In the genomic region with DNA sequence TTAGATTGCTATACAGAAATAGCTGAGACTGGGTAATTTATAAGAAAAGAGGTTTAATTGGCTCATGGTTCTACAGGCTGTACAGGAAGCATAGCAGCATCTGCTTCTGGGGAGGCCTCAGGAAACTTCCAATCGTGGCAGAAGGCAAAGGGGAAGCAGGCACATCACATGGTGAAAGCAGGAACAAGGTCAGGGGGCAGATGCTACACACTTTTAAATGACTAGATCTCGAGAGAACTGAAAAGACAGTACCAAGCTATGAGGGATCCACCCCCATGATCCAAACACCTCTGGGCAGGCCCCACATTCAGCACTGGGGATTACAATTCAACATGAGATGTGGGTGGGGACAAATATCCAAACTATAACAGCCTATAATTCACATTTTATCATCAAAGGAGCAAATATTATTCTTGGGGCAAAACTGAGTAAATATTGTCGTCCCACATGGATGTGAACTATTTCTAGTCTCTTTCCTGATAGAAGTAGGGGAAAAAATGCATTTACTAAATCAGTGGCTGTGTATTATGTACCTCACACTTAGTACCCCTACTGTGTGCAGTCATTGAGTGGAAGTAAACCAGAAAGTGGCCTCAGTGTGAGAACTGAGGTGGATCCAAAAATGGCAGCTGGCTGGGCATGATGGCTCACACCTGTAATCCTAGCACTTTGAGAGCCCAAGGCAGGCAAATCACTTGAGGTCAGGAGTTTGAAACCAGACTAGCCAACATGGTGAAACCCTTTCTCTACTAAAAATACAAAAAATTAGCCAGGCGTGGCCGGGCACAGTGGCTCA, we compare ENCODE assay signal across 1 cellular context.
TF ChIP-seq lines count a peak whose summit lies in the region.

No MANE protein-coding gene starts in this region.

TF ChIP-seq in WTC11, 78 proteins besides CTCF, POLR2A, EP300 and RAD21:
- TF ChIP-seq, protein P1, sequence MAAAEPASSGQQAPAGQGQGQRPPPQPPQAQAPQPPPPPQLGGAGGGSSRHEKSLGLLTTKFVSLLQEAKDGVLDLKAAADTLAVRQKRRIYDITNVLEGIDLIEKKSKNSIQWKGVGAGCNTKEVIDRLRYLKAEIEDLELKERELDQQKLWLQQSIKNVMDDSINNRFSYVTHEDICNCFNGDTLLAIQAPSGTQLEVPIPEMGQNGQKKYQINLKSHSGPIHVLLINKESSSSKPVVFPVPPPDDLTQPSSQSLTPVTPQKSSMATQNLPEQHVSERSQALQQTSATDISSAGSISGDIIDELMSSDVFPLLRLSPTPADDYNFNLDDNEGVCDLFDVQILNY (CRISPR knock-in tag; IDR thresholded peaks at IDR 0.05), result no peak
- TF ChIP-seq CREM (CRISPR knock-in tag; IDR thresholded peaks at IDR 0.05), result 0 out of 2 replicates have a peak, but pooled peaks have one; percentile 23
- TF ChIP-seq, protein P2, sequence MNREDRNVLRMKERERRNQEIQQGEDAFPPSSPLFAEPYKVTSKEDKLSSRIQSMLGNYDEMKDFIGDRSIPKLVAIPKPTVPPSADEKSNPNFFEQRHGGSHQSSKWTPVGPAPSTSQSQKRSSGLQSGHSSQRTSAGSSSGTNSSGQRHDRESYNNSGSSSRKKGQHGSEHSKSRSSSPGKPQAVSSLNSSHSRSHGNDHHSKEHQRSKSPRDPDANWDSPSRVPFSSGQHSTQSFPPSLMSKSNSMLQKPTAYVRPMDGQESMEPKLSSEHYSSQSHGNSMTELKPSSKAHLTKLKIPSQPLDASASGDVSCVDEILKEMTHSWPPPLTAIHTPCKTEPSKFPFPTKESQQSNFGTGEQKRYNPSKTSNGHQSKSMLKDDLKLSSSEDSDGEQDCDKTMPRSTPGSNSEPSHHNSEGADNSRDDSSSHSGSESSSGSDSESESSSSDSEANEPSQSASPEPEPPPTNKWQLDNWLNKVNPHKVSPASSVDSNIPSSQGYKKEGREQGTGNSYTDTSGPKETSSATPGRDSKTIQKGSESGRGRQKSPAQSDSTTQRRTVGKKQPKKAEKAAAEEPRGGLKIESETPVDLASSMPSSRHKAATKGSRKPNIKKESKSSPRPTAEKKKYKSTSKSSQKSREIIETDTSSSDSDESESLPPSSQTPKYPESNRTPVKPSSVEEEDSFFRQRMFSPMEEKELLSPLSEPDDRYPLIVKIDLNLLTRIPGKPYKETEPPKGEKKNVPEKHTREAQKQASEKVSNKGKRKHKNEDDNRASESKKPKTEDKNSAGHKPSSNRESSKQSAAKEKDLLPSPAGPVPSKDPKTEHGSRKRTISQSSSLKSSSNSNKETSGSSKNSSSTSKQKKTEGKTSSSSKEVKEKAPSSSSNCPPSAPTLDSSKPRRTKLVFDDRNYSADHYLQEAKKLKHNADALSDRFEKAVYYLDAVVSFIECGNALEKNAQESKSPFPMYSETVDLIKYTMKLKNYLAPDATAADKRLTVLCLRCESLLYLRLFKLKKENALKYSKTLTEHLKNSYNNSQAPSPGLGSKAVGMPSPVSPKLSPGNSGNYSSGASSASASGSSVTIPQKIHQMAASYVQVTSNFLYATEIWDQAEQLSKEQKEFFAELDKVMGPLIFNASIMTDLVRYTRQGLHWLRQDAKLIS (CRISPR knock-in tag; IDR thresholded peaks at IDR 0.05; ENCODE audit: borderline replicate concordance), result peak; percentile 51; the same call in 1 of the 2 replicates
- TF ChIP-seq PRRX2 (CRISPR knock-in tag; IDR thresholded peaks at IDR 0.05), result peak; percentile 71; the same call in 1 of the 2 replicates
- TF ChIP-seq, protein P3, sequence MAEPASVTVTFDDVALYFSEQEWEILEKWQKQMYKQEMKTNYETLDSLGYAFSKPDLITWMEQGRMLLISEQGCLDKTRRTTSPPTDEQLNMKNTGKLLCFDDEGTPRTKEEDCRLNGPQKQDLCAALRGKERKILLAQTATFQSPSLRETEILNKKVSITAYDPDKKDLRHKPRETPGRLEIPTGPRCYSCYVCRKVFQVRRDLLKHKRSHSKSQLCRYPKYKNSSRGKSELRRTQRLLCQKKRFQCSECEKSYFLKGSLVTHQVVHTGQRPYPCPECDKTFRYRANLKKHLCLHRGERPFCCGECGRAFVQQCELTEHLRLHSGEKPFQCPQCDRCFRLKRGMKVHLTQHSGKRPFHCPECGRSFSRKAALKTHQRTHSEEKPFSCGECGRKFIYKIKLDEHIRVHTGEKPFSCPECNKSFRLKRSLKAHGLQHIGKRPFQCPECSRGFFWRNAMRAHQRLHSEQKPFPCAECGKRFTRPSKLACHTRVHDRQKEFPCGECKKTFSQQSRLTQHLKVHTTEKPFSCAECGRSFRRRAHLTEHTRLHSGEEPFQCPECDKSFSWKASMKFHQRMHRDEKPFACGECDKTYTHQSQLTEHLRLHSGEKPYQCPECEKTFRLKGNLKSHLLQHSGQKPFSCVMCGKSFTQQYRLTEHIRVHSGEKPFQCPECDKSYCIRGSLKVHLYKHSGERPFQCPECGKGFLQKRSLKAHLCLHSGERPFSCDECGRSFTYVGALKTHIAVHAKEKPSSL (CRISPR knock-in tag; conservative IDR thresholded peaks at IDR 0.05), result peak; percentile 84
- TF ChIP-seq, protein P4, sequence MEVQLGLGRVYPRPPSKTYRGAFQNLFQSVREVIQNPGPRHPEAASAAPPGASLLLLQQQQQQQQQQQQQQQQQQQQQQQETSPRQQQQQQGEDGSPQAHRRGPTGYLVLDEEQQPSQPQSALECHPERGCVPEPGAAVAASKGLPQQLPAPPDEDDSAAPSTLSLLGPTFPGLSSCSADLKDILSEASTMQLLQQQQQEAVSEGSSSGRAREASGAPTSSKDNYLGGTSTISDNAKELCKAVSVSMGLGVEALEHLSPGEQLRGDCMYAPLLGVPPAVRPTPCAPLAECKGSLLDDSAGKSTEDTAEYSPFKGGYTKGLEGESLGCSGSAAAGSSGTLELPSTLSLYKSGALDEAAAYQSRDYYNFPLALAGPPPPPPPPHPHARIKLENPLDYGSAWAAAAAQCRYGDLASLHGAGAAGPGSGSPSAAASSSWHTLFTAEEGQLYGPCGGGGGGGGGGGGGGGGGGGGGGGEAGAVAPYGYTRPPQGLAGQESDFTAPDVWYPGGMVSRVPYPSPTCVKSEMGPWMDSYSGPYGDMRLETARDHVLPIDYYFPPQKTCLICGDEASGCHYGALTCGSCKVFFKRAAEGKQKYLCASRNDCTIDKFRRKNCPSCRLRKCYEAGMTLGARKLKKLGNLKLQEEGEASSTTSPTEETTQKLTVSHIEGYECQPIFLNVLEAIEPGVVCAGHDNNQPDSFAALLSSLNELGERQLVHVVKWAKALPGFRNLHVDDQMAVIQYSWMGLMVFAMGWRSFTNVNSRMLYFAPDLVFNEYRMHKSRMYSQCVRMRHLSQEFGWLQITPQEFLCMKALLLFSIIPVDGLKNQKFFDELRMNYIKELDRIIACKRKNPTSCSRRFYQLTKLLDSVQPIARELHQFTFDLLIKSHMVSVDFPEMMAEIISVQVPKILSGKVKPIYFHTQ (CRISPR knock-in tag; IDR thresholded peaks at IDR 0.05), result peak; percentile 81
- peak; percentile 88 for TF ChIP-seq EMX1 (CRISPR knock-in tag; IDR thresholded peaks at IDR 0.05)
- TF ChIP-seq ZNF671 (CRISPR knock-in tag; IDR thresholded peaks at IDR 0.05), result peak; percentile 74
- TF ChIP-seq, protein P5, sequence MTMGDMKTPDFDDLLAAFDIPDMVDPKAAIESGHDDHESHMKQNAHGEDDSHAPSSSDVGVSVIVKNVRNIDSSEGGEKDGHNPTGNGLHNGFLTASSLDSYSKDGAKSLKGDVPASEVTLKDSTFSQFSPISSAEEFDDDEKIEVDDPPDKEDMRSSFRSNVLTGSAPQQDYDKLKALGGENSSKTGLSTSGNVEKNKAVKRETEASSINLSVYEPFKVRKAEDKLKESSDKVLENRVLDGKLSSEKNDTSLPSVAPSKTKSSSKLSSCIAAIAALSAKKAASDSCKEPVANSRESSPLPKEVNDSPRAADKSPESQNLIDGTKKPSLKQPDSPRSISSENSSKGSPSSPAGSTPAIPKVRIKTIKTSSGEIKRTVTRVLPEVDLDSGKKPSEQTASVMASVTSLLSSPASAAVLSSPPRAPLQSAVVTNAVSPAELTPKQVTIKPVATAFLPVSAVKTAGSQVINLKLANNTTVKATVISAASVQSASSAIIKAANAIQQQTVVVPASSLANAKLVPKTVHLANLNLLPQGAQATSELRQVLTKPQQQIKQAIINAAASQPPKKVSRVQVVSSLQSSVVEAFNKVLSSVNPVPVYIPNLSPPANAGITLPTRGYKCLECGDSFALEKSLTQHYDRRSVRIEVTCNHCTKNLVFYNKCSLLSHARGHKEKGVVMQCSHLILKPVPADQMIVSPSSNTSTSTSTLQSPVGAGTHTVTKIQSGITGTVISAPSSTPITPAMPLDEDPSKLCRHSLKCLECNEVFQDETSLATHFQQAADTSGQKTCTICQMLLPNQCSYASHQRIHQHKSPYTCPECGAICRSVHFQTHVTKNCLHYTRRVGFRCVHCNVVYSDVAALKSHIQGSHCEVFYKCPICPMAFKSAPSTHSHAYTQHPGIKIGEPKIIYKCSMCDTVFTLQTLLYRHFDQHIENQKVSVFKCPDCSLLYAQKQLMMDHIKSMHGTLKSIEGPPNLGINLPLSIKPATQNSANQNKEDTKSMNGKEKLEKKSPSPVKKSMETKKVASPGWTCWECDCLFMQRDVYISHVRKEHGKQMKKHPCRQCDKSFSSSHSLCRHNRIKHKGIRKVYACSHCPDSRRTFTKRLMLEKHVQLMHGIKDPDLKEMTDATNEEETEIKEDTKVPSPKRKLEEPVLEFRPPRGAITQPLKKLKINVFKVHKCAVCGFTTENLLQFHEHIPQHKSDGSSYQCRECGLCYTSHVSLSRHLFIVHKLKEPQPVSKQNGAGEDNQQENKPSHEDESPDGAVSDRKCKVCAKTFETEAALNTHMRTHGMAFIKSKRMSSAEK (CRISPR knock-in tag; IDR thresholded peaks at IDR 0.05; ENCODE audit: borderline replicate concordance), result peak; percentile 38; the same call in 1 of the 2 replicates
- TF ChIP-seq, protein P6, sequence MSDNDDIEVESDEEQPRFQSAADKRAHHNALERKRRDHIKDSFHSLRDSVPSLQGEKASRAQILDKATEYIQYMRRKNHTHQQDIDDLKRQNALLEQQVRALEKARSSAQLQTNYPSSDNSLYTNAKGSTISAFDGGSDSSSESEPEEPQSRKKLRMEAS (CRISPR knock-in tag; IDR thresholded peaks at IDR 0.05), result no peak
- TF ChIP-seq NFE2L1 (CRISPR knock-in tag; IDR thresholded peaks at IDR 0.05), result peak; percentile 28; the same call in 1 of the 2 replicates
- TF ChIP-seq, protein P7, sequence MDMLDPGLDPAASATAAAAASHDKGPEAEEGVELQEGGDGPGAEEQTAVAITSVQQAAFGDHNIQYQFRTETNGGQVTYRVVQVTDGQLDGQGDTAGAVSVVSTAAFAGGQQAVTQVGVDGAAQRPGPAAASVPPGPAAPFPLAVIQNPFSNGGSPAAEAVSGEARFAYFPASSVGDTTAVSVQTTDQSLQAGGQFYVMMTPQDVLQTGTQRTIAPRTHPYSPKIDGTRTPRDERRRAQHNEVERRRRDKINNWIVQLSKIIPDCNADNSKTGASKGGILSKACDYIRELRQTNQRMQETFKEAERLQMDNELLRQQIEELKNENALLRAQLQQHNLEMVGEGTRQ (CRISPR knock-in tag; IDR thresholded peaks at IDR 0.05), result 0 out of 2 replicates have a peak, but pooled peaks have one; percentile 7
- no peak for TF ChIP-seq GABPB1 (CRISPR knock-in tag; IDR thresholded peaks at IDR 0.05)
